In genomic region chr14:32438511-32438910, GRCh38 we compare ENCODE assay signal across 21 cellular contexts.
DNase-seq lines count a peak whose midpoint lies in the region; ATAC-seq and TF ChIP-seq lines count a peak whose summit lies in the region.
"Had no signal": no experiment of that assay in that cellular context is flagged by ENCODE, and none has a peak within 500 bp of the region (broad histone marks: within the 10 kb centered on the region; RNA-seq: fewer than 3 reads in every experiment).

No MANE protein-coding gene starts in this region.

- H3F3A ChIP-seq in SK-N-SH (replicated peaks; ENCODE audit: insufficient read depth) (no peaks in the 10 kb centered on the region), MM.1S (ENCODE audit: insufficient read depth, low read length) (0 out of 2 replicates have a peak, but pooled peaks cover 3% of the 10 kb centered on the region)

- H3K9ac ChIP-seq in SK-N-SH (no peak overlapping the region), MM.1S (ENCODE audit: low read length) (peak overlapping the region; percentile 33; the same call in 1 of the 2 replicates), stomach smooth muscle (ENCODE audit: low read length in 2 of 2) (no peak overlapping the region)
- H3K9ac ChIP-seq: parathyroid adenoma had no signal

- DNase-seq in SK-N-SH (no peak), MM.1S (peak; percentile 56), esophagus muscularis mucosa (ENCODE audit: extremely low spot score) (no peak), NCI-H1092 treated with DMSO at 0.1 percent for 48 hours (lab: John Stamatoyannopoulos, UW) (no peak)
- DNase-seq: 8988T; activated CD4-positive, alpha-beta T cell treated with anti-CD3 and anti-CD28 coated beads for 48 hours; activated naive CD8-positive, alpha-beta T cell treated with anti-CD3 and anti-CD28 coated beads for 36 hours; activated T-cell treated with anti-CD3 and anti-CD28 coated beads, Interleukin-2, amount 50 U/mL, for 4 hours; foreskin keratinocyte; IMR-90; NCI-H1048; NCI-H2081; Right ventricle myocardium superior; stimulated activated CD4-positive, alpha-beta T cell treated with anti-CD3 and anti-CD28 coated beads, Interleukin-4, amount 100 ng/mL, for 24 hours; thyroid gland had no signal

- H3K4me1 ChIP-seq in SK-N-SH (ENCODE audit: control insufficient read depth in 1 of 2, insufficient read depth in 2 of 2, low read depth in 1 of 2, low read length in 1 of 2): peaks cover 0 to 16% of the 10 kb centered on the region in 2 experiments; a peak in 2 of 4 replicates
- H3K4me1 ChIP-seq in MM.1S (ENCODE audit: low read length): peaks cover 39% of the 10 kb centered on the region
- peaks cover 17 to 37% (median 25%) of the 10 kb centered on the region in 4 donors for H3K4me1 ChIP-seq in esophagus muscularis mucosa
- H3K4me1 ChIP-seq in stomach smooth muscle (ENCODE audit: control insufficient read depth, insufficient read depth, low read length): peaks cover 12% of the 10 kb centered on the region
- H3K4me1 ChIP-seq: foreskin keratinocyte, parathyroid adenoma, thyroid gland had no signal

- no peak for TF ChIP-seq POLR2A in esophagus muscularis mucosa (IDR thresholded peaks at IDR 0.05; ENCODE audit: low read depth)

- ATAC-seq in SK-N-SH treated with all-trans-retinoic acid at 6 μM for 48 hours (no peak), GM21619 (IDR thresholded peaks at IDR 0.05; ENCODE audit: unreplicated experiment) (no peak)
- no peak for ATAC-seq in activated CD4-positive, CD25-positive, alpha-beta regulatory T cell treated with anti-CD3 and anti-CD28 coated beads, Interleukin-2, amount 50 U/mL, for 24 hours
- ATAC-seq: activated T-cell treated with anti-CD3 and anti-CD28 coated beads, Interleukin-2, amount 50 U/mL, for 4 hours; foreskin keratinocyte; GM23338 had no signal

- H3K4me3 ChIP-seq in SK-N-SH (ENCODE audit: low read depth in 2 of 2, low read length in 1 of 2) (no peak overlapping the region), MM.1S (ENCODE audit: low read length) (peak overlapping the region; percentile 33), esophagus muscularis mucosa (peak overlapping the region in 2 of 4 donors; percentile 1 to 19), stomach smooth muscle (ENCODE audit: low read length in 2 of 2) (peak overlapping the region in 1 of 2 donors; percentile 24)
- H3K4me3 ChIP-seq: GM23338, thyroid gland had no signal

- H2AFZ ChIP-seq in SK-N-SH (ENCODE audit: low read depth) (peak overlapping the region; percentile 9; the same call in 1 of the 2 replicates), MM.1S (ENCODE audit: low read length) (peak overlapping the region; percentile 58)
- H2AFZ ChIP-seq: GM23338, parathyroid adenoma had no signal

- intact Hi-C loops in esophagus muscularis mucosa (cut with DNase I): no loop called here

- no peaks in the 10 kb centered on the region for H3K9me3 ChIP-seq in SK-N-SH
- H3K9me3 ChIP-seq in MM.1S (replicated peaks; ENCODE audit: insufficient read depth, low read length): no peaks in the 10 kb centered on the region
- no peaks in the 10 kb centered on the region for H3K9me3 ChIP-seq in esophagus muscularis mucosa
- no peaks in the 10 kb centered on the region for H3K9me3 ChIP-seq in stomach smooth muscle (ENCODE audit: control insufficient read depth in 2 of 2, low read length in 2 of 2)
- H3K9me3 ChIP-seq: thyroid gland had no signal

- no peak overlapping the region for H3K4me2 ChIP-seq in SK-N-SH
- peak overlapping the region; percentile 77 for H3K4me2 ChIP-seq in MM.1S (ENCODE audit: low read depth, low read length)
- H3K4me2 ChIP-seq: GM23338 had no signal

- CTCF ChIA-PET in SK-N-SH (lab: Yijun Ruan, JAX): interaction anchor here (1.2 kb wide), 1 partner anchor 10 kb away, joined by 3 read pairs; no protein-coding TSS in a partner anchor

- H3K27ac ChIP-seq in SK-N-SH (ENCODE audit: low read depth in 2 of 2, low read length in 1 of 2) (peak overlapping the region; percentile 14 to 36; a peak in 3 of 4 replicates), MM.1S (ENCODE audit: low read length) (peak overlapping the region; percentile 85), esophagus muscularis mucosa (replicated peaks in 1 of 4) (peak overlapping the region; percentile 63 to 84 (median 72)), stomach smooth muscle (ENCODE audit: low read length) (peak overlapping the region; percentile 75)
- H3K27ac ChIP-seq: foreskin keratinocyte, parathyroid adenoma, thyroid gland had no signal

- H3K79me2 ChIP-seq in SK-N-SH (ENCODE audit: insufficient read depth): no peaks in the 10 kb centered on the region
- H3K79me2 ChIP-seq in MM.1S (ENCODE audit: low read length): no peaks in the 10 kb centered on the region
- H3K79me2 ChIP-seq: parathyroid adenoma had no signal

- TF ChIP-seq CTCF in SK-N-SH (IDR thresholded peaks at IDR 0.05) (no peak), MM.1S (IDR thresholded peaks at IDR 0.05; ENCODE audit: low read length) (no peak), esophagus muscularis mucosa (IDR thresholded peaks at IDR 0.05) (no peak)

- 86% methylated on average over 1 of the region's 1 CpG for WGBS in SK-N-SH (ENCODE audit: low lambda C conversion rate)
- 25% methylated on average over 1 of the region's 1 CpG for WGBS in esophagus muscularis mucosa

- TF ChIP-seq EP300 in SK-N-SH (IDR thresholded peaks at IDR 0.05; ENCODE audit: borderline replicate concordance in 1 of 2, low read depth in 1 of 2, low read length in 1 of 2) (no peak), esophagus muscularis mucosa (IDR thresholded peaks at IDR 0.05) (no peak)

- POLR2A ChIA-PET in SK-N-SH (lab: Yijun Ruan, JAX): no interaction called here

- H3K9me2 ChIP-seq in SK-N-SH: no peaks in the 10 kb centered on the region
- H3K9me2 ChIP-seq in MM.1S (replicated peaks; ENCODE audit: insufficient read depth, low read length): no peaks in the 10 kb centered on the region

- H4K20me1 ChIP-seq in SK-N-SH (ENCODE audit: insufficient read depth) (no peaks in the 10 kb centered on the region), MM.1S (ENCODE audit: insufficient read depth, low read length) (no peaks in the 10 kb centered on the region)

- H3K27me3 ChIP-seq in SK-N-SH (ENCODE audit: insufficient read depth) (no peaks in the 10 kb centered on the region), MM.1S (replicated peaks; ENCODE audit: insufficient read depth, low read length) (no peaks in the 10 kb centered on the region), esophagus muscularis mucosa (no peaks in the 10 kb centered on the region), stomach smooth muscle (ENCODE audit: control insufficient read depth in 1 of 2, insufficient read depth in 2 of 2, low read length in 2 of 2) (no peaks in the 10 kb centered on the region)
- H3K27me3 ChIP-seq: foreskin keratinocyte, thyroid gland had no signal

- TF ChIP-seq RAD21 in SK-N-SH (IDR thresholded peaks at IDR 0.05; ENCODE audit: low read length): no peak

- H3K36me3 ChIP-seq in SK-N-SH (replicated peaks in 1 of 2; ENCODE audit: control insufficient read depth in 1 of 2, insufficient read depth in 2 of 2, low read length in 1 of 2) (peaks cover 0 to 3% of the 10 kb centered on the region in 2 experiments), MM.1S (replicated peaks; ENCODE audit: insufficient read depth, low read length) (no peaks in the 10 kb centered on the region), esophagus muscularis mucosa (no peaks in the 10 kb centered on the region), stomach smooth muscle (ENCODE audit: control insufficient read depth in 2 of 2, insufficient read depth in 2 of 2, low read length in 2 of 2) (peaks cover 5% of the 10 kb centered on the region in 2 donors)
- H3K36me3 ChIP-seq: thyroid gland had no signal

TF ChIP-seq in SK-N-SH, 30 proteins besides CTCF, POLR2A, EP300 and RAD21:
- TF ChIP-seq CHD2 (IDR thresholded peaks at IDR 0.05; ENCODE audit: low read length, partially characterized antibody): no peak

TF ChIP-seq in SK-N-SH treated with all-trans-retinoic acid at 6 μM for 48 hours, 23 proteins besides CTCF, POLR2A, EP300 and RAD21 (continues in another document):
- TF ChIP-seq POU6F1 (CRISPR knock-in tag; IDR thresholded peaks at IDR 0.05; ENCODE audit: borderline replicate concordance, low read depth) (no peak), ZNF565 (CRISPR knock-in tag; conservative IDR thresholded peaks at IDR 0.05; ENCODE audit: low read depth) (no peak), OSR1 (CRISPR knock-in tag; IDR thresholded peaks at IDR 0.05) (no peak), TCF4 (CRISPR knock-in tag; IDR thresholded peaks at IDR 0.05; ENCODE audit: borderline replicate concordance) (no peak), RARB (CRISPR knock-in tag; IDR thresholded peaks at IDR 0.05) (no peak), ZNF70 (CRISPR knock-in tag; IDR thresholded peaks at IDR 0.05) (no peak), CSDC2 (CRISPR knock-in tag; IDR thresholded peaks at IDR 0.05) (no peak), ZFP30 (CRISPR knock-in tag; IDR thresholded peaks at IDR 0.05) (no peak), BACH2 (CRISPR knock-in tag; IDR thresholded peaks at IDR 0.05; ENCODE audit: borderline replicate concordance) (no peak)
- TF ChIP-seq, protein P1, sequence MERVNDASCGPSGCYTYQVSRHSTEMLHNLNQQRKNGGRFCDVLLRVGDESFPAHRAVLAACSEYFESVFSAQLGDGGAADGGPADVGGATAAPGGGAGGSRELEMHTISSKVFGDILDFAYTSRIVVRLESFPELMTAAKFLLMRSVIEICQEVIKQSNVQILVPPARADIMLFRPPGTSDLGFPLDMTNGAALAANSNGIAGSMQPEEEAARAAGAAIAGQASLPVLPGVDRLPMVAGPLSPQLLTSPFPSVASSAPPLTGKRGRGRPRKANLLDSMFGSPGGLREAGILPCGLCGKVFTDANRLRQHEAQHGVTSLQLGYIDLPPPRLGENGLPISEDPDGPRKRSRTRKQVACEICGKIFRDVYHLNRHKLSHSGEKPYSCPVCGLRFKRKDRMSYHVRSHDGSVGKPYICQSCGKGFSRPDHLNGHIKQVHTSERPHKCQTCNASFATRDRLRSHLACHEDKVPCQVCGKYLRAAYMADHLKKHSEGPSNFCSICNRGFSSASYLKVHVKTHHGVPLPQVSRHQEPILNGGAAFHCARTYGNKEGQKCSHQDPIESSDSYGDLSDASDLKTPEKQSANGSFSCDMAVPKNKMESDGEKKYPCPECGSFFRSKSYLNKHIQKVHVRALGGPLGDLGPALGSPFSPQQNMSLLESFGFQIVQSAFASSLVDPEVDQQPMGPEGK (CRISPR knock-in tag; IDR thresholded peaks at IDR 0.05; ENCODE audit: borderline replicate concordance): no peak

Comparison
In these comparisons a context has a peak if more than half of its experiments do, and no peak if none do; other contexts are left out.
1. H3K27ac ChIP-seq: peak in every context shown above with its lines; median percentile 85 in MM.1S; 75 in stomach smooth muscle; 72 in esophagus muscularis mucosa; 25 in SK-N-SH.